In the genomic region with DNA sequence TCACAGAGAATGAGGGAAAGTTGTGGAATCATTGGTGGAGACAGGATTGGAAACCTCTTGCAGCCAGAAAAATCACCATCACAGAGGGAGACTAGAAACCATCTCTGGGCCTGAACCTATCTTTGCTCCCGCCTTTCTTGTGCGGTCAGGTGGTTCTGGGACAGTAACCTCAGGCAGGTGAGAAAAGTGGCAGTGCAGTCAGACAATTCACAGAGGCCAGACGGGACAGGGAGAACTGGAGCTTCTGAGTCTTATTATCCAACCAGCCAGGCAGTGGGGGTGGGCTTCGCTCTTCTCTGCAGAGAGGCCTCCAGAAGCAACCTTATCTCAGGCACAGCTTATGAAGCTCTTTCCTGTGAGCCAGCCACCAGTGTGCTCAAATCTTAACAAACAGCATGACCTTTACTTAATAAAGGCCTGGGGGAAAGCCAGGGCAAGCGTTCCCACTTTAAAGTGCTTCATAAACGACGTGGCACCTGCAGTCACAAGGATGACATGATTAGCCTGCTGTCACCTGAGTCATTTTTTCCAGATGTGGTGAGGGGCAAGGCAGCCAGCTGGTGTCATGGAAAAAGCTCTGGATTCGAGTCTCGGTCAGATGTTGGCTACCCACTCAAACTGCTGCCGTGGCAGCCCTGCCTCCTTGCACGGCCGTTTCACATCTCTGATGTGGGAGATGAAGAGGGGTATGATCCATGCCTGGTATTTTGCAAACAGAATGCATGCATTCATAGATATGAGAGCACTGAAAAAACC, we compare ENCODE assay signal across 1 cellular context.
TF ChIP-seq lines count a peak whose summit lies in the region.

No MANE protein-coding gene starts in this region.

TF ChIP-seq in K562, 482 proteins besides CTCF, POLR2A, EP300 and RAD21 (continued from another document and continues in another):
- TF ChIP-seq ZNF644 (tag; IDR thresholded peaks at IDR 0.05; ENCODE audit: low read depth), result no peak
- no peak for TF ChIP-seq CHD7 (IDR thresholded peaks at IDR 0.05; ENCODE audit: low read depth, low read length)
- TF ChIP-seq, protein P1, sequence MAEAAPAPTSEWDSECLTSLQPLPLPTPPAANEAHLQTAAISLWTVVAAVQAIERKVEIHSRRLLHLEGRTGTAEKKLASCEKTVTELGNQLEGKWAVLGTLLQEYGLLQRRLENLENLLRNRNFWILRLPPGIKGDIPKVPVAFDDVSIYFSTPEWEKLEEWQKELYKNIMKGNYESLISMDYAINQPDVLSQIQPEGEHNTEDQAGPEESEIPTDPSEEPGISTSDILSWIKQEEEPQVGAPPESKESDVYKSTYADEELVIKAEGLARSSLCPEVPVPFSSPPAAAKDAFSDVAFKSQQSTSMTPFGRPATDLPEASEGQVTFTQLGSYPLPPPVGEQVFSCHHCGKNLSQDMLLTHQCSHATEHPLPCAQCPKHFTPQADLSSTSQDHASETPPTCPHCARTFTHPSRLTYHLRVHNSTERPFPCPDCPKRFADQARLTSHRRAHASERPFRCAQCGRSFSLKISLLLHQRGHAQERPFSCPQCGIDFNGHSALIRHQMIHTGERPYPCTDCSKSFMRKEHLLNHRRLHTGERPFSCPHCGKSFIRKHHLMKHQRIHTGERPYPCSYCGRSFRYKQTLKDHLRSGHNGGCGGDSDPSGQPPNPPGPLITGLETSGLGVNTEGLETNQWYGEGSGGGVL (CRISPR knock-in tag; IDR thresholded peaks at IDR 0.05), result no peak
- peak; percentile 89; the same call in 1 of the 2 replicates for TF ChIP-seq ZBTB7A (IDR thresholded peaks at IDR 0.05; ENCODE audit: borderline replicate concordance, control insufficient read depth, low read depth, low read length)
- TF ChIP-seq, protein P2, sequence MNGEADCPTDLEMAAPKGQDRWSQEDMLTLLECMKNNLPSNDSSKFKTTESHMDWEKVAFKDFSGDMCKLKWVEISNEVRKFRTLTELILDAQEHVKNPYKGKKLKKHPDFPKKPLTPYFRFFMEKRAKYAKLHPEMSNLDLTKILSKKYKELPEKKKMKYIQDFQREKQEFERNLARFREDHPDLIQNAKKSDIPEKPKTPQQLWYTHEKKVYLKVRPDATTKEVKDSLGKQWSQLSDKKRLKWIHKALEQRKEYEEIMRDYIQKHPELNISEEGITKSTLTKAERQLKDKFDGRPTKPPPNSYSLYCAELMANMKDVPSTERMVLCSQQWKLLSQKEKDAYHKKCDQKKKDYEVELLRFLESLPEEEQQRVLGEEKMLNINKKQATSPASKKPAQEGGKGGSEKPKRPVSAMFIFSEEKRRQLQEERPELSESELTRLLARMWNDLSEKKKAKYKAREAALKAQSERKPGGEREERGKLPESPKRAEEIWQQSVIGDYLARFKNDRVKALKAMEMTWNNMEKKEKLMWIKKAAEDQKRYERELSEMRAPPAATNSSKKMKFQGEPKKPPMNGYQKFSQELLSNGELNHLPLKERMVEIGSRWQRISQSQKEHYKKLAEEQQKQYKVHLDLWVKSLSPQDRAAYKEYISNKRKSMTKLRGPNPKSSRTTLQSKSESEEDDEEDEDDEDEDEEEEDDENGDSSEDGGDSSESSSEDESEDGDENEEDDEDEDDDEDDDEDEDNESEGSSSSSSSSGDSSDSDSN (IDR thresholded peaks at IDR 0.05; ENCODE audit: borderline replicate concordance in 1 of 2, low read depth in 2 of 2, low read length in 2 of 2), result peak in 1 of 2 experiments; percentile 62; a peak in 1 of 4 replicates
- TF ChIP-seq DACH1 (IDR thresholded peaks at IDR 0.05; ENCODE audit: partially characterized antibody), result no peak
- no peak for TF ChIP-seq ZKSCAN1 (IDR thresholded peaks at IDR 0.05; ENCODE audit: low read depth, low read length)
- TF ChIP-seq ZNF778 (CRISPR knock-in tag; IDR thresholded peaks at IDR 0.05), result no peak
- peak; percentile 95 for TF ChIP-seq CBFA2T3 (IDR thresholded peaks at IDR 0.05)
- TF ChIP-seq AFF1 (IDR thresholded peaks at IDR 0.05; ENCODE audit: low read depth in 1 of 2, partially characterized antibody in 2 of 2), result no peak
- TF ChIP-seq ZNF583 (CRISPR knock-in tag; IDR thresholded peaks at IDR 0.05), result no peak
- TF ChIP-seq, protein P3, sequence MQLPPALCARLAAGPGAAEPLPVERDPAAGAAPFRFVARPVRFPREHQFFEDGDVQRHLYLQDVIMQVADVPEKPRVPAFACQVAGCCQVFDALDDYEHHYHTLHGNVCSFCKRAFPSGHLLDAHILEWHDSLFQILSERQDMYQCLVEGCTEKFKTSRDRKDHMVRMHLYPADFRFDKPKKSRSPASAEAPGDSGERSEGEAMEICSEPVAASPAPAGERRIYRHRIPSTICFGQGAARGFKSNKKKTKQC (CRISPR knock-in tag; IDR thresholded peaks at IDR 0.05), result 0 out of 2 replicates have a peak, but pooled peaks have one; percentile 44
- TF ChIP-seq XRCC3 (IDR thresholded peaks at IDR 0.05), result no peak
- TF ChIP-seq PRPF4 (IDR thresholded peaks at IDR 0.05; ENCODE audit: insufficient read depth, low read depth, low read length, poor library complexity, severe bottlenecking), result no peak
- TF ChIP-seq, protein P4, sequence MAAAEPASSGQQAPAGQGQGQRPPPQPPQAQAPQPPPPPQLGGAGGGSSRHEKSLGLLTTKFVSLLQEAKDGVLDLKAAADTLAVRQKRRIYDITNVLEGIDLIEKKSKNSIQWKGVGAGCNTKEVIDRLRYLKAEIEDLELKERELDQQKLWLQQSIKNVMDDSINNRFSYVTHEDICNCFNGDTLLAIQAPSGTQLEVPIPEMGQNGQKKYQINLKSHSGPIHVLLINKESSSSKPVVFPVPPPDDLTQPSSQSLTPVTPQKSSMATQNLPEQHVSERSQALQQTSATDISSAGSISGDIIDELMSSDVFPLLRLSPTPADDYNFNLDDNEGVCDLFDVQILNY (CRISPR knock-in tag; IDR thresholded peaks at IDR 0.05), result no peak
- no peak for TF ChIP-seq MITF (IDR thresholded peaks at IDR 0.05)
- no peak for TF ChIP-seq ARID2 (IDR thresholded peaks at IDR 0.05)
- TF ChIP-seq NFXL1 (CRISPR knock-in tag; IDR thresholded peaks at IDR 0.05), result no peak
- TF ChIP-seq HDAC6 (IDR thresholded peaks at IDR 0.05; ENCODE audit: low read depth, low read length), result no peak
- no peak for TF ChIP-seq HIVEP1 (CRISPR knock-in tag; IDR thresholded peaks at IDR 0.05)
- no peak for TF ChIP-seq ELF1 (tag; IDR thresholded peaks at IDR 0.05)
- TF ChIP-seq TEAD4 (IDR thresholded peaks at IDR 0.05; ENCODE audit: low read length), result peak; percentile 82
- no peak for TF ChIP-seq TEAD4 (CRISPR knock-in tag; IDR thresholded peaks at IDR 0.05; ENCODE audit: borderline replicate concordance)
- TF ChIP-seq CREB1 (IDR thresholded peaks at IDR 0.05), result peak; percentile 51
- no peak for TF ChIP-seq CREB1 (CRISPR knock-in tag; IDR thresholded peaks at IDR 0.05)
- TF ChIP-seq FUS (optimal IDR thresholded peaks at IDR 0.05; ENCODE audit: low read depth, low read length), result no peak
- TF ChIP-seq CSDE1 (IDR thresholded peaks at IDR 0.05), result no peak
- TF ChIP-seq NFYB (IDR thresholded peaks at IDR 0.05; ENCODE audit: extremely low read depth, insufficient read length), result no peak
